8 cellular contexts compared by ENCODE assay signal in the genomic region with DNA sequence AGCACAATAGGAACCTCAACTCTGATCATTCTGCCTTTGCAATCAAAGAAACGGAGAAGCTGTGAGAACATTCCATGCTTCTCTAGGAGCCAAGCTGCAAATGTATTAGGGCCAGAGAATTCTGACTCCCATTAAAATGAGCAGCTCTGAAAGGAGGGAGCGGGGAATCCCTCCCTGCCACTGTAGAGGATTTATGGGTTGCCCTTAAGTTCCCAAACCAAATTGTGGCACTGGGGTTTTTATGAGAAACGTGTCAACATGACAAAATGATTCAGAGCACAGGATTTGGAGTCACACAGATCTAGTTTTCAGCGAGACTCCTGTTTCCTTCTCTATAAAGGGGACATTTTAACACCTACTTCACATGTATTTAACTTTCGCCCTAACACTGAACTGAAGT. TPM values are rescaled to one million over a fixed set of nuclear protein-coding genes. Genes with fewer than 3 reads are reported as not detected.
A peak's percentile ranks its signal among the peaks of the same experiment; 100 is the strongest.
DNase-seq lines count a peak whose midpoint lies in the region; ATAC-seq and TF ChIP-seq lines count a peak whose summit lies in the region.

No MANE protein-coding gene starts in this region.

- H3K4me1 ChIP-seq in HUES6 (ENCODE audit: control insufficient read depth, insufficient read depth, low read length) (peaks cover 21% of the 10 kb centered on the region), muscle layer of colon (ENCODE audit: insufficient read depth, low read length) (peaks cover 38% of the 10 kb centered on the region)

- H3K9me3 ChIP-seq in HUES6 (ENCODE audit: control insufficient read depth, insufficient read depth, low read depth, low read length) (no peaks in the 10 kb centered on the region), muscle layer of colon (ENCODE audit: low read length) (no peaks in the 10 kb centered on the region)

- no peaks in the 10 kb centered on the region for H3K27me3 Mint-ChIP-seq in chondrocyte (ENCODE audit: low read depth)

- H3K36me3 ChIP-seq in HUES6 (ENCODE audit: control insufficient read depth, insufficient read depth, low read length): no peaks in the 10 kb centered on the region
- no peaks in the 10 kb centered on the region for H3K36me3 ChIP-seq in muscle layer of colon (ENCODE audit: insufficient read depth, low read length)

- peaks cover 3% of the 10 kb centered on the region for H3K9me3 Mint-ChIP-seq in chondrocyte (ENCODE audit: low read depth)

- H3K27ac ChIP-seq in HUES6 (ENCODE audit: low read depth, low read length) (no peak overlapping the region; the same call in 1 of the 2 replicates), muscle layer of colon (ENCODE audit: low read depth, low read length) (peak overlapping the region; percentile 96)

- peak overlapping the region; percentile 39 for H3K9ac ChIP-seq in HUES6 (ENCODE audit: low read length)
- H3K9ac ChIP-seq in muscle layer of colon (ENCODE audit: low read length): peak overlapping the region; percentile 94

- H3K36me3 Mint-ChIP-seq in chondrocyte (ENCODE audit: low read depth): peaks cover 2% of the 10 kb centered on the region

- H3K27me3 ChIP-seq in HUES6 (ENCODE audit: control insufficient read depth, insufficient read depth, low read length) (no peaks in the 10 kb centered on the region), muscle layer of colon (ENCODE audit: control insufficient read depth in 1 of 2, insufficient read depth in 2 of 2, low read length in 2 of 2) (no peaks in the 10 kb centered on the region)

- peak; percentile 10 for DNase-seq in AG08395 (ENCODE audit: low spot score)
- no peak for DNase-seq in chondrocyte (ENCODE audit: low spot score)
- DNase-seq in HPDE6-E6E7 (ENCODE audit: extremely low spot score): no peak
- DNase-seq in OCI-M1 (lab: John Stamatoyannopoulos, UW): no peak
- DNase-seq in omental fat pad (ENCODE audit: low spot score): no peak

- peak overlapping the region; percentile 98 for H3K4me3 Mint-ChIP-seq in chondrocyte (ENCODE audit: unreplicated experiment)

- peak overlapping the region; percentile 81 for H3K4me3 ChIP-seq in HUES6 (ENCODE audit: low read depth, low read length)
- H3K4me3 ChIP-seq in muscle layer of colon (ENCODE audit: low read depth in 1 of 2, low read length in 2 of 2): peak overlapping the region; percentile 17 to 76

- H3K4me1 Mint-ChIP-seq in chondrocyte (ENCODE audit: low read depth): peaks cover 66% of the 10 kb centered on the region

- ATAC-seq in GM19324 (IDR thresholded peaks at IDR 0.05; ENCODE audit: low FRiP score, unreplicated experiment) (no peak), omental fat pad (ENCODE audit: low FRiP score) (no peak)

- peak overlapping the region; percentile 81 for H3K27ac Mint-ChIP-seq in chondrocyte (ENCODE audit: unreplicated experiment)

- TF ChIP-seq CTCF in chondrocyte (IDR thresholded peaks at IDR 0.05) (no peak), omental fat pad (IDR thresholded peaks at IDR 0.05) (no peak)

RNA-seq across cellular contexts. Expression of a gene that starts 1.8 kb away (rescaled TPM):
- total RNA-seq in chondrocyte (167 to 221 TPM (median 210 TPM) in 3 replicates), omental fat pad (100 to 1,000 TPM; 555 to 806 (median 682) TPM)
